Comparison of ENCODE assay signal across 8 cellular contexts in the genomic region with DNA sequence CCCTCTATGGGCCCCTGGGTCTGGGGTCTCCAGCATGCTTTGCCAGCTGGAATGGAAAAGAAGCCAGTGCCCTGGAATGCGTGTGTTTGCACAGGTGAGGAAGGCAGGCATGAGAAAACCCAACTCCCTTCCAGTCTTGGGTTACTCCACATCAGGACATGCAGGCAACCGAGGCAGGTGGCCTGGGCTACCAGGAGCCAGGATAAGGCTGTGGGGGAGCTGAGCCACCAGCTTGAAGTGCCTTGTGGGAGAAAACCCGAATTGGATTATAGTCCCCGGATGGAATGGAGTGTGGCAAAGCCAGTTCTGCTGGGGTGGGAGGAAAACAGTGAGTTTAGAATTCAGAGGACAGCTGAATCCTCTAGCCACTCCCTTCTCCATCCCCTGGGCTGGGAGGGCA. TPM values are rescaled to one million over a fixed set of nuclear protein-coding genes. Genes with fewer than 3 reads are reported as not detected.
A peak's percentile ranks its signal among the peaks of the same experiment; 100 is the strongest.
DNase-seq lines count a peak whose midpoint lies in the region; ATAC-seq and TF ChIP-seq lines count a peak whose summit lies in the region.

No MANE protein-coding gene starts in this region.

- ATAC-seq in GM21447 (IDR thresholded peaks at IDR 0.05; ENCODE audit: unreplicated experiment) (no peak), gastroesophageal sphincter (no peak)

- DNase-seq in AML-193 (lab: John Stamatoyannopoulos, UW): peak; percentile 61 to 63
- DNase-seq in HAP-1 (ENCODE audit: low spot score in 2 of 2): peak; percentile 73 to 88
- peak; percentile 86 for DNase-seq in NCI-H226
- DNase-seq in astrocyte of the hippocampus (ENCODE audit: low read depth, low spot score): peak; percentile 84
- peak; percentile 96 for DNase-seq in left kidney (ENCODE audit: low read depth, low spot score)
- no peak for DNase-seq in vagina (ENCODE audit: extremely low spot score in 2 of 2)

- peaks cover 8% of the 10 kb centered on the region for H3K27me3 ChIP-seq in HAP-1 (ENCODE audit: low read depth)
- H3K27me3 ChIP-seq in vagina: no peaks in the 10 kb centered on the region
- H3K27me3 ChIP-seq in gastroesophageal sphincter: peaks cover 92% of the 10 kb centered on the region

- intact Hi-C loops in vagina (cut with DNase I): no loop called here

- H3K36me3 ChIP-seq in HAP-1 (replicated peaks) (no peaks in the 10 kb centered on the region), vagina (no peaks in the 10 kb centered on the region), gastroesophageal sphincter (no peaks in the 10 kb centered on the region)

- H3K27ac ChIP-seq in vagina: no peak overlapping the region
- H3K27ac ChIP-seq in gastroesophageal sphincter: no peak overlapping the region

- no peak for TF ChIP-seq CTCF in vagina (IDR thresholded peaks at IDR 0.05)
- TF ChIP-seq CTCF in gastroesophageal sphincter (IDR thresholded peaks at IDR 0.05): no peak

- H3K4me1 ChIP-seq in HAP-1 (peaks cover 14% of the 10 kb centered on the region), vagina (peaks cover 12% of the 10 kb centered on the region), gastroesophageal sphincter (peaks cover 0 to 20% (median 6%) of the 10 kb centered on the region in 3 donors)

- 10 to 18% methylated on average over 3 to 4 of the region's 4 CpGs for WGBS in gastroesophageal sphincter (ENCODE audit: low coverage in 1 of 2), 2 donors

- TF ChIP-seq EP300 in gastroesophageal sphincter (IDR thresholded peaks at IDR 0.05): no peak

- H3K9me3 ChIP-seq in HAP-1 (no peaks in the 10 kb centered on the region), vagina (no peaks in the 10 kb centered on the region), gastroesophageal sphincter (no peaks in the 10 kb centered on the region)

- in situ Hi-C loops in HAP-1 (cut with MboI; ENCODE audit: low sequenced_read_pairs): no loop called here

- no peak overlapping the region for H3K4me3 ChIP-seq in HAP-1
- H3K4me3 ChIP-seq in vagina: no peak overlapping the region
- H3K4me3 ChIP-seq in gastroesophageal sphincter: no peak overlapping the region

- TF ChIP-seq POLR2A in vagina (IDR thresholded peaks at IDR 0.05) (no peak), gastroesophageal sphincter (IDR thresholded peaks at IDR 0.05) (no peak)

RNA-seq across cellular contexts. Expression of a gene that starts 7.2 kb away (rescaled TPM):
- total RNA-seq in vagina (5.2 TPM), gastroesophageal sphincter (1 to 10 TPM in 2 of 4 donors, under 1 TPM in 2; 0.67 to 2.6 (median 1.5) TPM)

Comparison
In these comparisons a context has a peak if more than half of its experiments do, and no peak if none do; other contexts are left out.
1. DNase-seq: peak in AML-193 (2 of 2), HAP-1 (2 of 2), NCI-H226 (single experiment), astrocyte of the hippocampus (single experiment) and left kidney (single experiment); none in vagina (0 of 2).